In genomic region chr5:124801551-124801950, GRCh38 we compare ENCODE assay signal across 24 cellular contexts. TPM values are rescaled to one million over a fixed set of nuclear protein-coding genes. Genes with fewer than 3 reads are reported as not detected.
"Had no signal": no experiment of that assay in that cellular context is flagged by ENCODE, and none has a peak within 500 bp of the region (broad histone marks: within the 10 kb centered on the region; RNA-seq: fewer than 3 reads in every experiment).

No MANE protein-coding gene starts in this region.

- DNase-seq: activated CD4-positive, alpha-beta T cell treated with anti-CD3 and anti-CD28 coated beads, Interleukin-2, amount 10 ng/mL, durations not matched to agents 24 days and 14 days; activated CD4-positive, alpha-beta T cell treated with anti-CD3 and anti-CD28 coated beads, Interleukin-2, amount 50 U/mL, for 48 hours; activated CD4-positive, CD25-positive, alpha-beta regulatory T cell treated with anti-CD3 and anti-CD28 coated beads, Interleukin-2, amount 50 U/mL, for 72 hours; activated CD8-positive, alpha-beta memory T cell treated with anti-CD3 and anti-CD28 coated beads for 24 hours; activated gamma-delta T cell; activated naive CD4-positive, alpha-beta T cell treated with anti-CD3 and anti-CD28 coated beads, Interleukin-2, amount 10 ng/mL, durations not matched to agents 7 days and 5 days; activated naive CD8-positive, alpha-beta T cell treated with anti-CD3 and anti-CD28 coated beads for 36 hours; activated T-cell treated with anti-CD3 and anti-CD28 coated beads for 4 hours; activated T-cell treated with anti-CD3 and anti-CD28 coated beads, Interleukin-2, amount 50 U/mL, for 48 hours; anterior cingulate cortex; body of pancreas; KG1; NCI-H1048; NCI-H146; NCI-H187 treated with DMSO at 0.1 percent for 48 hours; NCI-H2081 treated with DMSO at 0.1 percent for 48 hours; NCI-H446; NCI-H524; SHP77 treated with DMSO at 0.1 percent for 48 hours; T-helper 17 cell; T-helper 9 cell had no signal

- H3K27me3 Mint-ChIP-seq: activated CD4-positive, alpha-beta T cell treated with anti-CD3 and anti-CD28 coated beads, Interleukin-2, amount 10 ng/mL, durations not matched to agents 24 days and 14 days; activated naive CD4-positive, alpha-beta T cell treated with anti-CD3 and anti-CD28 coated beads, Interleukin-2, amount 10 ng/mL, durations not matched to agents 7 days and 5 days; activated naive CD8-positive, alpha-beta T cell treated with anti-CD3 and anti-CD28 coated beads for 36 hours; IgD-negative memory B cell; T-helper 17 cell had no signal

- H3K36me3 Mint-ChIP-seq: activated naive CD4-positive, alpha-beta T cell treated with anti-CD3 and anti-CD28 coated beads, Interleukin-2, amount 10 ng/mL, durations not matched to agents 7 days and 5 days; activated naive CD8-positive, alpha-beta T cell treated with anti-CD3 and anti-CD28 coated beads for 36 hours; IgD-negative memory B cell; WTC11 had no signal

- H3K4me1 Mint-ChIP-seq: activated CD4-positive, alpha-beta T cell treated with anti-CD3 and anti-CD28 coated beads, Interleukin-2, amount 10 ng/mL, durations not matched to agents 24 days and 14 days; activated naive CD4-positive, alpha-beta T cell treated with anti-CD3 and anti-CD28 coated beads, Interleukin-2, amount 10 ng/mL, durations not matched to agents 7 days and 5 days; activated naive CD8-positive, alpha-beta T cell treated with anti-CD3 and anti-CD28 coated beads for 36 hours; activated T-helper 17 cell treated with anti-CD3 and anti-CD28 coated beads, Interleukin-2, amount 50 U/mL, for 72 hours; T-helper 17 cell had no signal

- H3K27me3 ChIP-seq: body of pancreas had no signal

- H3K9me3 ChIP-seq: body of pancreas had no signal

- H3K27ac Mint-ChIP-seq: activated CD4-positive, alpha-beta T cell treated with anti-CD3 and anti-CD28 coated beads, Interleukin-2, amount 10 ng/mL, durations not matched to agents 24 days and 14 days; activated naive CD4-positive, alpha-beta T cell treated with anti-CD3 and anti-CD28 coated beads, Interleukin-2, amount 10 ng/mL, durations not matched to agents 7 days and 5 days; activated naive CD8-positive, alpha-beta T cell treated with anti-CD3 and anti-CD28 coated beads for 36 hours; activated T-helper 17 cell treated with anti-CD3 and anti-CD28 coated beads, Interleukin-2, amount 50 U/mL, for 72 hours; T-helper 17 cell; WTC11 had no signal

- H3K4me3 ChIP-seq: body of pancreas had no signal

- H3K4me3 Mint-ChIP-seq: activated CD4-positive, alpha-beta T cell treated with anti-CD3 and anti-CD28 coated beads, Interleukin-2, amount 10 ng/mL, durations not matched to agents 24 days and 14 days; activated naive CD4-positive, alpha-beta T cell treated with anti-CD3 and anti-CD28 coated beads, Interleukin-2, amount 10 ng/mL, durations not matched to agents 7 days and 5 days; activated naive CD8-positive, alpha-beta T cell treated with anti-CD3 and anti-CD28 coated beads for 36 hours; activated T-helper 17 cell treated with anti-CD3 and anti-CD28 coated beads, Interleukin-2, amount 50 U/mL, for 72 hours; IgD-negative memory B cell; T-helper 17 cell; WTC11 had no signal

- H3K9me3 Mint-ChIP-seq: activated CD4-positive, alpha-beta T cell treated with anti-CD3 and anti-CD28 coated beads, Interleukin-2, amount 10 ng/mL, durations not matched to agents 24 days and 14 days; activated naive CD8-positive, alpha-beta T cell treated with anti-CD3 and anti-CD28 coated beads for 36 hours; WTC11 had no signal

- H3K27ac ChIP-seq: body of pancreas had no signal

RNA-seq across cellular contexts. Expression of gene ZNF608, which starts 55.1 kb away (rescaled TPM):
- total RNA-seq: activated CD4-positive, alpha-beta T cell treated with anti-CD3 and anti-CD28 coated beads, Interleukin-2, amount 10 ng/mL, durations not matched to agents 24 days and 14 days; activated T-helper 17 cell treated with anti-CD3 and anti-CD28 coated beads, Interleukin-2, amount 50 U/mL, for 72 hours had no signal
